ENCODE assay signal across 37 cellular contexts in genomic region chr12:51311389-51311788, GRCh38. TPM values are rescaled to one million over a fixed set of nuclear protein-coding genes. Genes with fewer than 3 reads are reported as not detected.
"Had no signal": no experiment of that assay in that cellular context is flagged by ENCODE, and none has a peak within 500 bp of the region (broad histone marks: within the 10 kb centered on the region; RNA-seq: fewer than 3 reads in every experiment).

No MANE protein-coding gene starts in this region.

- ATAC-seq: activated CD4-positive, CD25-positive, alpha-beta regulatory T cell treated with anti-CD3 and anti-CD28 coated beads, Interleukin-2, amount 50 U/mL, for 24 hours; activated T-cell treated with anti-CD3 and anti-CD28 coated beads, Interleukin-2, amount 50 U/mL, for 4 hours; esophagus mucosa; left colon; right lobe of liver; stimulated activated naive CD8-positive, alpha-beta T cell treated with anti-CD3 and anti-CD28 coated beads, Interleukin-15, Interleukin-2, amounts not matched to agents 100 U/mL and 50 U/mL, for 24 hours had no signal

- H3K9me3 Mint-ChIP-seq: activated CD4-positive, alpha-beta memory T cell treated with anti-CD3 and anti-CD28 coated beads for 36 hours; activated naive CD4-positive, alpha-beta T cell treated with anti-CD3 and anti-CD28 coated beads, Interleukin-2, amount 50 U/mL, for 24 hours; activated T-cell treated with anti-CD3 and anti-CD28 coated beads, Interleukin-2, amount 50 U/mL, for 4 hours; activated T-helper 2 cell treated with anti-CD3 and anti-CD28 coated beads, Interferon-gamma antibody, Interleukin-2, Interleukin-4, amounts not matched to agents 10 μg/mL and 5 μg/mL and 100 μg/mL, durations not matched to agents 14 hours and 24 hours and 36 hours; brain; mesothelial cell of epicardium; naive B cell; T-helper 2 cell treated with Interferon-gamma antibody and Interleukin-4, amounts not matched to agents 5 μg/mL and 100 μg/mL, for 36 hours had no signal

- H3K9me3 ChIP-seq: ascending aorta, ovary, right lobe of liver, testis, transverse colon, uterus had no signal

- H3K4me1 ChIP-seq: ascending aorta, right lobe of liver, testis, uterus had no signal

- H3K27ac Mint-ChIP-seq: activated CD4-positive, alpha-beta memory T cell treated with anti-CD3 and anti-CD28 coated beads for 36 hours; activated T-helper 2 cell treated with anti-CD3 and anti-CD28 coated beads, Interferon-gamma antibody, Interleukin-2, Interleukin-4, amounts not matched to agents 10 μg/mL and 5 μg/mL and 100 μg/mL, durations not matched to agents 14 hours and 24 hours and 36 hours; brain; mesothelial cell of epicardium; progenitor cell of endocrine pancreas; T-helper 2 cell treated with Interferon-gamma antibody and Interleukin-4, amounts not matched to agents 5 μg/mL and 100 μg/mL, for 36 hours had no signal

- H3K27ac ChIP-seq: ascending aorta, cardiac muscle cell, coronary artery, dorsolateral prefrontal cortex, ovary, right lobe of liver, testis, transverse colon, uterus, VCaP had no signal

- H3K4me3 Mint-ChIP-seq: activated CD4-positive, alpha-beta memory T cell treated with anti-CD3 and anti-CD28 coated beads for 36 hours; activated T-cell treated with anti-CD3 and anti-CD28 coated beads, Interleukin-2, amount 50 U/mL, for 4 hours; brain; mesothelial cell of epicardium; T-helper 2 cell treated with Interferon-gamma antibody and Interleukin-4, amounts not matched to agents 5 μg/mL and 100 μg/mL, for 36 hours had no signal

- H3K36me3 Mint-ChIP-seq: brain, mesothelial cell of epicardium had no signal

- H3K4me3 ChIP-seq: ascending aorta, cardiac muscle cell, coronary artery, dorsolateral prefrontal cortex, ovary, right lobe of liver, testis, transverse colon, uterus had no signal

- H3K36me3 ChIP-seq: ascending aorta, cardiac muscle cell, ovary, right lobe of liver, transverse colon, uterus had no signal

- H3K27me3 Mint-ChIP-seq: activated CD4-positive, alpha-beta memory T cell treated with anti-CD3 and anti-CD28 coated beads for 36 hours; activated naive CD4-positive, alpha-beta T cell treated with anti-CD3 and anti-CD28 coated beads, Interleukin-2, amount 50 U/mL, for 24 hours; brain; naive B cell; progenitor cell of endocrine pancreas had no signal

- DNase-seq: activated CD4-positive, alpha-beta memory T cell treated with anti-CD3 and anti-CD28 coated beads for 36 hours; activated CD4-positive, alpha-beta T cell treated with anti-CD3 and anti-CD28 coated beads for 48 hours; activated CD8-positive, alpha-beta memory T cell treated with anti-CD3 and anti-CD28 coated beads, Interleukin-2, amount 50 U/mL, for 48 hours; activated T-cell treated with anti-CD3 and anti-CD28 coated beads, Interleukin-2, amount 50 U/mL, for 4 hours; dorsolateral prefrontal cortex; foreskin fibroblast; head of caudate nucleus; hippocampal formation; kidney; left colon; mammary epithelial cell; naive B cell; ovary; right lobe of liver; stimulated activated CD4-positive, alpha-beta T cell treated with anti-CD3 and anti-CD28 coated beads, Interleukin-2, amount 100 ng/mL, for 48 hours; stimulated activated naive CD8-positive, alpha-beta T cell treated with anti-CD3 and anti-CD28 coated beads, Interleukin-15, Interleukin-2, amounts not matched to agents 100 U/mL and 50 U/mL, for 24 hours; testis; transverse colon; uterus had no signal

- H3K27me3 ChIP-seq: ascending aorta, cardiac muscle cell, dorsolateral prefrontal cortex, ovary, right lobe of liver, testis, transverse colon, uterus had no signal

- H3K4me1 Mint-ChIP-seq: brain, mesothelial cell of epicardium had no signal

RNA-seq across cellular contexts. Expression of gene BIN2, which starts 12.6 kb away (rescaled TPM):
- total RNA-seq: cardiac muscle cell, endothelial cell of umbilical vein, mammary epithelial cell, progenitor cell of endocrine pancreas, renal cortical epithelial cell had no signal
- polyA plus RNA-seq: cardiac muscle cell, endothelial cell of umbilical vein, mammary epithelial cell had no signal

RNA-seq across cellular contexts. Expression of gene CELA1, which starts 35.1 kb away (rescaled TPM):
- total RNA-seq: activated T-cell treated with anti-CD3 and anti-CD28 coated beads, Interleukin-2, amount 50 U/mL, for 4 hours; activated T-helper 2 cell treated with anti-CD3 and anti-CD28 coated beads, Interferon-gamma antibody, Interleukin-2, Interleukin-4, amounts not matched to agents 10 μg/mL and 5 μg/mL and 100 μg/mL, durations not matched to agents 14 hours and 24 hours and 36 hours; ascending aorta; cardiac muscle cell; cerebellum; endothelial cell of umbilical vein; esophagus mucosa; kidney; left colon; liver; mammary epithelial cell; mesothelial cell of epicardium; ovary; progenitor cell of endocrine pancreas; renal cortical epithelial cell; right lobe of liver; skeletal muscle tissue; transverse colon; uterus had no signal
- polyA plus RNA-seq: adipose tissue, cardiac muscle cell, endothelial cell of umbilical vein, liver, mammary epithelial cell, ovary had no signal

RNA-seq across cellular contexts. Expression of gene SMAGP, which starts 41.2 kb away (rescaled TPM):
- total RNA-seq: activated T-helper 2 cell treated with anti-CD3 and anti-CD28 coated beads, Interferon-gamma antibody, Interleukin-2, Interleukin-4, amounts not matched to agents 10 μg/mL and 5 μg/mL and 100 μg/mL, durations not matched to agents 14 hours and 24 hours and 36 hours had no signal
